31 cellular contexts compared by ENCODE assay signal in the genomic region with DNA sequence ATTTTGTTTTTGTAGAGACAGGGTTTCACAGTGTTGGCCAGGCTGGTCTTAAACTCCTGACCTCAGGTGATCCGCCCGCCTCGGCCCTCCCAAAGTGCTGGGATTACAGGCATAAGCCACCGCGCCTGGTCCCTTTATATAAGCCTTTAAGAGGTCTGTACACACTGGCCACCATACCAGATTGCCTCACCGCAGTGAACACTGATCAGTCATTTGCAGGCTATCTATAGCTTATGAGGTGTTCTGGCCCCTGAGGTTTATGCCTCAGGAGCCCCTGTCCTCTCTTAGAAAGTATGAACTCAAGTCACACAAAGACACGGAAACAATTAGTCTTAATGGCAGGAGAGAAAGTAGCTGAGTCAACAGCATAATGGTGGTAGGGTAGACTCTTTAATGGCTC.
"Had no signal": no experiment of that assay in that cellular context is flagged by ENCODE, and none has a peak within 500 bp of the region (broad histone marks: within the 10 kb centered on the region; RNA-seq: fewer than 3 reads in every experiment).

No MANE protein-coding gene starts in this region.

- H3K4me1 Mint-ChIP-seq: activated CD4-positive, alpha-beta T cell treated with anti-CD3 and anti-CD28 coated beads for 36 hours; activated CD4-positive, alpha-beta T cell treated with anti-CD3 and anti-CD28 coated beads, Interleukin-2, amount 10 ng/mL, durations not matched to agents 7 days and 5 days; activated CD8-positive, alpha-beta memory T cell treated with anti-CD3 and anti-CD28 coated beads, Interleukin-2, amount 10 ng/mL, durations not matched to agents 7 days and 5 days; activated naive CD4-positive, alpha-beta T cell treated with anti-CD3 and anti-CD28 coated beads, Interleukin-2, amount 10 ng/mL, durations not matched to agents 7 days and 5 days; central memory CD8-positive, alpha-beta T cell had no signal

- H3K27me3 ChIP-seq: ascending aorta, cardiac muscle cell, SJCRH30 had no signal

- H3K9me3 ChIP-seq: ascending aorta, SJCRH30 had no signal

- DNase-seq: activated CD4-positive, alpha-beta T cell treated with anti-CD3 and anti-CD28 coated beads for 36 hours; activated CD4-positive, alpha-beta T cell treated with anti-CD3 and anti-CD28 coated beads, Interleukin-2, amount 10 ng/mL, durations not matched to agents 7 days and 5 days; activated CD4-positive, alpha-beta T cell treated with anti-CD3 and anti-CD28 coated beads, Interleukin-2, amount 50 U/mL, for 48 hours; activated CD8-positive, alpha-beta memory T cell treated with anti-CD3 and anti-CD28 coated beads for 24 hours; activated CD8-positive, alpha-beta memory T cell treated with anti-CD3 and anti-CD28 coated beads, Interleukin-2, amount 10 ng/mL, durations not matched to agents 7 days and 5 days; activated CD8-positive, alpha-beta memory T cell treated with anti-CD3 and anti-CD28 coated beads, Interleukin-2, amount 50 U/mL, for 48 hours; activated effector memory CD4-positive, alpha-beta T cell treated with Interleukin-2 at 50 U/mL for 16 hours; activated naive CD4-positive, alpha-beta T cell treated with anti-CD3 and anti-CD28 coated beads, Interleukin-2, amount 10 ng/mL, durations not matched to agents 7 days and 5 days; activated T-cell treated with anti-CD3 and anti-CD28 coated beads, Interleukin-2, amount 50 U/mL, for 48 hours; amygdala; MM.1S; MV-4-11; NCI-H1092; NCI-H1694 treated with DMSO at 0.1 percent for 48 hours; NCI-H2029; NCI-H345; NCI-H524 treated with DMSO at 0.1 percent for 48 hours; NCI-H774; SHP77; SJCRH30 had no signal

- H3K4me3 ChIP-seq: ascending aorta, cardiac muscle cell, SJCRH30, SK-N-MC had no signal

- H3K27ac Mint-ChIP-seq: activated CD4-positive, alpha-beta T cell treated with anti-CD3 and anti-CD28 coated beads for 36 hours; activated CD4-positive, alpha-beta T cell treated with anti-CD3 and anti-CD28 coated beads, Interleukin-2, amount 10 ng/mL, durations not matched to agents 7 days and 5 days; activated CD8-positive, alpha-beta memory T cell treated with anti-CD3 and anti-CD28 coated beads, Interleukin-2, amount 10 ng/mL, durations not matched to agents 7 days and 5 days; activated naive CD4-positive, alpha-beta T cell treated with anti-CD3 and anti-CD28 coated beads, Interleukin-2, amount 10 ng/mL, durations not matched to agents 7 days and 5 days; activated naive CD8-positive, alpha-beta T cell; T-helper 1 cell treated with Interleukin-12 subunit alpha and Interleukin-12 subunit beta and Interleukin-4 antibody, amounts not matched to agents 30 μg/mL and 1 μg/mL, for 36 hours; T-helper 2 cell treated with Interferon-gamma antibody and Interleukin-4, amounts not matched to agents 5 μg/mL and 100 μg/mL, for 36 hours; WTC11 had no signal

- H3K27ac ChIP-seq: ascending aorta, cardiac muscle cell, KMS-11, SJCRH30, SK-N-MC had no signal

- H3K27me3 Mint-ChIP-seq: activated CD4-positive, alpha-beta T cell treated with anti-CD3 and anti-CD28 coated beads for 36 hours; activated CD4-positive, alpha-beta T cell treated with anti-CD3 and anti-CD28 coated beads, Interleukin-2, amount 10 ng/mL, durations not matched to agents 7 days and 5 days; activated CD8-positive, alpha-beta memory T cell treated with anti-CD3 and anti-CD28 coated beads, Interleukin-2, amount 10 ng/mL, durations not matched to agents 7 days and 5 days; activated naive CD4-positive, alpha-beta T cell treated with anti-CD3 and anti-CD28 coated beads, Interleukin-2, amount 10 ng/mL, durations not matched to agents 7 days and 5 days; activated naive CD8-positive, alpha-beta T cell; central memory CD8-positive, alpha-beta T cell had no signal

- ATAC-seq: activated CD4-positive, alpha-beta T cell treated with anti-CD3 and anti-CD28 coated beads for 36 hours; activated CD4-positive, CD25-positive, alpha-beta regulatory T cell treated with anti-CD3 and anti-CD28 coated beads, Interleukin-2, amount 50 U/mL, for 24 hours; activated CD8-positive, alpha-beta memory T cell treated with anti-CD3 and anti-CD28 coated beads, Interleukin-2, amount 10 ng/mL, durations not matched to agents 7 days and 5 days; Panc1; WTC11 had no signal

- H3K36me3 ChIP-seq: ascending aorta, cardiac muscle cell, SJCRH30 had no signal

- H3K4me3 Mint-ChIP-seq: activated CD4-positive, alpha-beta T cell treated with anti-CD3 and anti-CD28 coated beads for 36 hours; activated CD4-positive, alpha-beta T cell treated with anti-CD3 and anti-CD28 coated beads, Interleukin-2, amount 10 ng/mL, durations not matched to agents 7 days and 5 days; activated CD8-positive, alpha-beta memory T cell treated with anti-CD3 and anti-CD28 coated beads, Interleukin-2, amount 10 ng/mL, durations not matched to agents 7 days and 5 days; activated naive CD4-positive, alpha-beta T cell treated with anti-CD3 and anti-CD28 coated beads, Interleukin-2, amount 10 ng/mL, durations not matched to agents 7 days and 5 days; activated naive CD8-positive, alpha-beta T cell; central memory CD8-positive, alpha-beta T cell; T-helper 1 cell treated with Interleukin-12 subunit alpha and Interleukin-12 subunit beta and Interleukin-4 antibody, amounts not matched to agents 30 μg/mL and 1 μg/mL, for 36 hours; T-helper 2 cell treated with Interferon-gamma antibody and Interleukin-4, amounts not matched to agents 5 μg/mL and 100 μg/mL, for 36 hours; WTC11 had no signal

- H3K9me3 Mint-ChIP-seq: activated CD4-positive, alpha-beta T cell treated with anti-CD3 and anti-CD28 coated beads, Interleukin-2, amount 10 ng/mL, durations not matched to agents 7 days and 5 days; activated naive CD4-positive, alpha-beta T cell treated with anti-CD3 and anti-CD28 coated beads, Interleukin-2, amount 10 ng/mL, durations not matched to agents 7 days and 5 days; central memory CD8-positive, alpha-beta T cell; T-helper 1 cell treated with Interleukin-12 subunit alpha and Interleukin-12 subunit beta and Interleukin-4 antibody, amounts not matched to agents 30 μg/mL and 1 μg/mL, for 36 hours; T-helper 2 cell treated with Interferon-gamma antibody and Interleukin-4, amounts not matched to agents 5 μg/mL and 100 μg/mL, for 36 hours had no signal
